In the genomic region with DNA sequence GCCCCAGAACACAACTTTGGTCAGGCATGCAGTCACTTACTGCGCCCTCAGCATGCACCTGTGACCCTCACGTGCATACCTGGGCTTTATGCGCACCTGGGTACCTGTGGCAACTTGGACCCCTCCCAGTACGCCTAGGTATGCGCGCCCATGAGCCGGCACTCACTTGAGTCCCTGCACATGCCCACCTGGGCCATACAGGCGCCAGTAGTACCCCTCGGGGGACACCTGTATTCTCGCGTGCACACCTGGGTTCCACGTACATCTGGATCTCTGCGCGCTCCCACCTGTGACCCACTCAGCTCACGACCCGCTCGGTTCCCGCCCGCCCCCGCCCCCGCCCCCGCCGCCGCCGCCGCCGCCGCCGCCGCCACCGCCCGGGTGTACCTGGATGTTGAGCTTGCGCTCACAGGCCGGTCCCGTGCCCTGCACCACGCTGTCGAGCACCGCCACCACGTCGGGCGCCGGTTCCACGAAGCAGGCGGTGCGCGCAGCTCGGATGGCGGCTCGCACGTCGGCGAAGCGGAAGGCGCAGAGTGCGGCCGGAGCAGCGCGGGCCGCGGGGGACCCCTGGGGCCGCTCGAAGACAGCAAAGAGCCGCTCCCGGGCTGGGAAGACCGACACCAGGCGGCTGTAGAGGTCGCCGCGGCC, we compare ENCODE assay signal across 8 cellular contexts. TPM values are rescaled to one million over a fixed set of nuclear protein-coding genes. Genes with fewer than 3 reads are reported as not detected.
A peak's percentile ranks its signal among the peaks of the same experiment; 100 is the strongest.
DNase-seq lines count a peak whose midpoint lies in the region; ATAC-seq and TF ChIP-seq lines count a peak whose summit lies in the region.

No MANE protein-coding gene starts in this region.

- TF ChIP-seq POLR2A in sigmoid colon (IDR thresholded peaks at IDR 0.05): no peak

- H3K4me3 Mint-ChIP-seq in T-helper 17 cell: peak overlapping the region; percentile 97

- peaks cover 50% of the 10 kb centered on the region for H3K4me1 ChIP-seq in ES-I3 (ENCODE audit: insufficient read depth, low read length)
- peaks cover 92% of the 10 kb centered on the region for H3K4me1 ChIP-seq in left ventricle myocardium inferior
- peaks cover 0 to 55% (median 51%) of the 10 kb centered on the region in 4 donors for H3K4me1 ChIP-seq in sigmoid colon

- ATAC-seq in T-helper 17 cell (peak; percentile 41), HG03521 (IDR thresholded peaks at IDR 0.05; ENCODE audit: unreplicated experiment) (no peak)

- H3K36me3 ChIP-seq in ES-I3 (ENCODE audit: insufficient read depth, low read length) (no peaks in the 10 kb centered on the region), left ventricle myocardium inferior (no peaks in the 10 kb centered on the region), sigmoid colon (no peaks in the 10 kb centered on the region)

- peaks cover 39% of the 10 kb centered on the region for H3K4me1 Mint-ChIP-seq in T-helper 17 cell

- intact Hi-C loops in left ventricle myocardium inferior (cut with micrococcal nuclease): loop anchor here (5.0 kb wide), 1 partner anchor 113 kb away; no protein-coding TSS in a partner anchor
- intact Hi-C loops in sigmoid colon (cut with DNase I): loop anchor here (5.0 kb wide), 1 partner anchor 113 kb away; no protein-coding TSS in a partner anchor

- H3K27me3 ChIP-seq in left ventricle myocardium inferior (ENCODE audit: low read depth) (peaks cover 16% of the 10 kb centered on the region), sigmoid colon (peaks cover 0 to 18% (median 0%) of the 10 kb centered on the region in 3 donors)

- no peaks in the 10 kb centered on the region for H3K9me3 ChIP-seq in ES-I3 (ENCODE audit: control insufficient read depth, insufficient read depth, low read length)
- H3K9me3 ChIP-seq in T-helper 17 cell (ENCODE audit: control insufficient read depth, low read length, poor library complexity, severe bottlenecking): no peaks in the 10 kb centered on the region
- H3K9me3 ChIP-seq in left ventricle myocardium inferior (replicated peaks): no peaks in the 10 kb centered on the region
- no peaks in the 10 kb centered on the region for H3K9me3 ChIP-seq in sigmoid colon

- H3K36me3 Mint-ChIP-seq in T-helper 17 cell (ENCODE audit: low read depth): peaks cover 5% of the 10 kb centered on the region

- peak overlapping the region; percentile 64 for H3K9ac ChIP-seq in ES-I3 (ENCODE audit: low read depth, low read length)

- H3K27ac ChIP-seq in left ventricle myocardium inferior (replicated peaks): peak overlapping the region; percentile 96
- peak overlapping the region; percentile 81 to 82 (median 82) for H3K27ac ChIP-seq in sigmoid colon

- no peaks in the 10 kb centered on the region for H3K27me3 Mint-ChIP-seq in T-helper 17 cell

- H3K27ac Mint-ChIP-seq in T-helper 17 cell: peak overlapping the region; percentile 83

- TF ChIP-seq CTCF in left ventricle myocardium inferior (IDR thresholded peaks at IDR 0.05; ENCODE audit: borderline replicate concordance) (no peak), sigmoid colon (IDR thresholded peaks at IDR 0.05) (no peak)

- no peak for TF ChIP-seq EP300 in sigmoid colon (IDR thresholded peaks at IDR 0.05)

- WGBS in sigmoid colon, 2 donors: 5 to 6% methylated on average over 69 of the region's 69 CpGs

- H3K4me3 ChIP-seq in left ventricle myocardium inferior: peak overlapping the region; percentile 82
- peak overlapping the region; percentile 51 to 68 (median 56) for H3K4me3 ChIP-seq in sigmoid colon

- DNase-seq in T-helper 17 cell (no peak), left ventricle myocardium inferior (no peak), sigmoid colon (no peak), GM19238 (ENCODE audit: insufficient read length, low spot score) (no peak), Ammon's horn (ENCODE audit: low spot score) (no peak), hepatic stellate cell (ENCODE audit: low spot score) (no peak)

RNA-seq across cellular contexts. Expression of a gene that starts 1.4 kb away (rescaled TPM):
- total RNA-seq in T-helper 17 cell (100 to 1,000 TPM in 1 of 2 donors, 10 to 100 TPM in 1; 78.8 to 152 TPM), left ventricle myocardium inferior (45.5 TPM), sigmoid colon (10 to 100 TPM; 36.9 to 77.0 (median 61.8) TPM)
- polyA plus RNA-seq in sigmoid colon: 10 to 100 TPM in 2 of 3 donors, 1 to 10 TPM in 1; 9.6 to 42.0 (median 15.7) TPM
